In the genomic region with DNA sequence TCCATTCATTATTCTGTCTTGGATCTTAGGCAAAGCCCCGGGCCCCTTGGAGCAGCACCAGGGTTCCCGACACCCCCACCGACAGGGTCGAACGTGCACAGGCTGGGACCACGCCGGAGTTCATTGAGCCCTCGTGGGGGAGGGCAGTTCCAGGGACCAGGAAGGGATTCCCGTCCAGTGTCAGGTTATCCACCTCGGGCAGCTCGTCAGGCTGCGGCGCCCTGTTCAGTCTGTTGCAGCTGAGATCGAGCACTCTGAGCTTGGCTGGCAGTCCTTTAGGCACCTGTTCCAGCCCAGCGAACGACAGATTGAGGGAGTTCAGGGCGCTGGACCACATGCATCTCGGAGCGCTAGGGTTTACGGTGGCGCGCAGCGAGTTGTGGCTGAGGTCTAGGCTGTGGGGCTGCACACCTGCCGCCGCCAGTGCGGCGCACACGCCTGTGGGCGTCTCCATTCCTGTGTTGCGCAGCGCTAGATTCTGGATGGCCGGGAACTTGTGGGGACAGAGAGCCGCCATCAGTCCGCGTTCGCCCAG, we compare ENCODE assay signal across 8 cellular contexts. TPM values are rescaled to one million over a fixed set of nuclear protein-coding genes. Genes with fewer than 3 reads are reported as not detected.
DNase-seq lines count a peak whose midpoint lies in the region; ATAC-seq and TF ChIP-seq lines count a peak whose summit lies in the region.

No MANE protein-coding gene starts in this region.

- 10 to 18% methylated on average over 28 to 31 of the region's 36 CpGs for WGBS in lower leg skin, 2 donors
- WGBS in upper lobe of left lung, 2 donors: 9 to 10% methylated on average over 19 to 22 of the region's 36 CpGs

- H3K27me3 ChIP-seq in breast epithelium (no peaks in the 10 kb centered on the region), upper lobe of left lung (no peaks in the 10 kb centered on the region)

- peak; percentile 48 for DNase-seq in DMS79 (lab: John Stamatoyannopoulos, UW)
- peak; percentile 14 for DNase-seq in NCI-H2107 treated with DMSO at 0.1 percent for 48 hours (lab: John Stamatoyannopoulos, UW; ENCODE audit: unreplicated experiment)
- DNase-seq in breast epithelium (ENCODE audit: low spot score in 2 of 2): no peak
- no peak for DNase-seq in lower leg skin (ENCODE audit: low spot score in 2 of 2)
- DNase-seq in upper lobe of left lung: peak in 1 of 2 donors; percentile 87
- no peak for DNase-seq in cortex of kidney (lab: John Stamatoyannopoulos, UW)
- no peak for DNase-seq in GM10266 (ENCODE audit: extremely low spot score)

- H3K4me1 ChIP-seq in breast epithelium (peaks cover 0 to 6% of the 10 kb centered on the region in 2 donors), upper lobe of left lung (peaks cover 16 to 50% (median 28%) of the 10 kb centered on the region in 4 donors)

- H3K36me3 ChIP-seq in breast epithelium (no peaks in the 10 kb centered on the region), upper lobe of left lung (no peaks in the 10 kb centered on the region)

- TF ChIP-seq POLR2A in breast epithelium (IDR thresholded peaks at IDR 0.05) (no peak), lower leg skin (IDR thresholded peaks at IDR 0.05) (no peak), upper lobe of left lung (IDR thresholded peaks at IDR 0.05) (no peak)

- H3K9me3 ChIP-seq in breast epithelium (no peaks in the 10 kb centered on the region), upper lobe of left lung (no peaks in the 10 kb centered on the region)

- TF ChIP-seq CTCF in breast epithelium (IDR thresholded peaks at IDR 0.05) (no peak), lower leg skin (IDR thresholded peaks at IDR 0.05) (no peak), upper lobe of left lung (IDR thresholded peaks at IDR 0.05) (no peak), GM10266 (IDR thresholded peaks at IDR 0.05; ENCODE audit: control insufficient read depth, insufficient read depth, low read depth, missing control alignments) (no peak)

- H3K4me3 ChIP-seq in breast epithelium (peak overlapping the region; percentile 53 to 86 (median 62)), lower leg skin (ENCODE audit: low read depth, poor library complexity, severe bottlenecking) (peak overlapping the region; percentile 23), upper lobe of left lung (peak overlapping the region; percentile 20 to 60 (median 56))

- ATAC-seq in GM21528 (IDR thresholded peaks at IDR 0.05; ENCODE audit: low FRiP score, unreplicated experiment) (peak; percentile 52), upper lobe of left lung (ENCODE audit: low FRiP score in 2 of 2) (peak; percentile 44 to 76)

- H3K27ac ChIP-seq in breast epithelium (peak overlapping the region; percentile 84 to 91), upper lobe of left lung (peak overlapping the region; percentile 81 to 90 (median 85))

- intact Hi-C loops in breast epithelium (cut with DNase I; ENCODE audit: low total_unique reads) (no loop called here), lower leg skin (cut with DNase I; ENCODE audit: low total_unique reads) (loop anchor here (10.0 kb wide), 2 partner anchors 67 to 267 kb away; a partner anchor contains a TSS)

- no peak for TF ChIP-seq EP300 in upper lobe of left lung (IDR thresholded peaks at IDR 0.05)

RNA-seq across cellular contexts. Expression of a gene that starts 1.1 kb away (rescaled TPM):
- 100 to 1,000 TPM in 1 of 3 donors, 10 to 100 TPM in 2; 46.9 to 119 (median 65.7) TPM for total RNA-seq in breast epithelium
- total RNA-seq in lower leg skin: 10 to 100 TPM; 14.9 to 22.1 (median 19.1) TPM
- total RNA-seq in upper lobe of left lung: 100 to 1,000 TPM in 4 of 6 donors, 10 to 100 TPM in 2; 27.3 to 195 (median 102) TPM

RNA-seq across cellular contexts. Expression of a gene that starts 7.4 kb away (rescaled TPM):
- total RNA-seq in breast epithelium (10 to 100 TPM; 23.0 to 45.4 (median 34.1) TPM), lower leg skin (10 to 100 TPM; 60.3 to 99.8 (median 67.3) TPM), upper lobe of left lung (10 to 100 TPM; 11.8 to 99.7 (median 31.3) TPM)

RNA-seq across cellular contexts. Expression of a gene that starts 15.5 kb away (rescaled TPM):
- 10 to 100 TPM; 60.0 to 68.2 (median 67.8) TPM for total RNA-seq in breast epithelium
- 10 to 100 TPM; 39.4 to 57.6 (median 45.8) TPM for total RNA-seq in lower leg skin
- 10 to 100 TPM; 26.2 to 59.6 (median 51.8) TPM for total RNA-seq in upper lobe of left lung

RNA-seq across cellular contexts. Expression of a gene that starts 15.7 kb away (rescaled TPM):
- total RNA-seq in breast epithelium: 100 to 1,000 TPM; 113 to 146 (median 138) TPM
- total RNA-seq in lower leg skin: 100 to 1,000 TPM in 1 of 4 donors, 10 to 100 TPM in 3; 64.1 to 105 (median 94.8) TPM
- total RNA-seq in upper lobe of left lung: 100 to 1,000 TPM in 2 of 6 donors, 10 to 100 TPM in 4; 72.2 to 153 (median 83.5) TPM

RNA-seq across cellular contexts. Expression of a gene that starts 32.8 kb away (rescaled TPM):
- 10 to 100 TPM; 20.0 to 25.6 (median 25.3) TPM for total RNA-seq in breast epithelium
- total RNA-seq in lower leg skin: 10 to 100 TPM; 19.7 to 26.1 (median 21.4) TPM
- 10 to 100 TPM; 23.2 to 44.0 (median 24.5) TPM for total RNA-seq in upper lobe of left lung

Comparison
In these comparisons a context has a peak if more than half of its experiments do, and no peak if none do; other contexts are left out.
1. DNase-seq: peak in DMS79 (single experiment) and NCI-H2107 treated with DMSO at 0.1 percent for 48 hours (single experiment); none in breast epithelium (0 of 2), lower leg skin (0 of 2), cortex of kidney (single experiment) and GM10266 (single experiment).
2. Peak in every context shown above with its lines, with median percentiles within 50 percentile points of each other: H3K4me3 ChIP-seq.